Comparison of ENCODE assay signal across 18 cellular contexts in the genomic region with DNA sequence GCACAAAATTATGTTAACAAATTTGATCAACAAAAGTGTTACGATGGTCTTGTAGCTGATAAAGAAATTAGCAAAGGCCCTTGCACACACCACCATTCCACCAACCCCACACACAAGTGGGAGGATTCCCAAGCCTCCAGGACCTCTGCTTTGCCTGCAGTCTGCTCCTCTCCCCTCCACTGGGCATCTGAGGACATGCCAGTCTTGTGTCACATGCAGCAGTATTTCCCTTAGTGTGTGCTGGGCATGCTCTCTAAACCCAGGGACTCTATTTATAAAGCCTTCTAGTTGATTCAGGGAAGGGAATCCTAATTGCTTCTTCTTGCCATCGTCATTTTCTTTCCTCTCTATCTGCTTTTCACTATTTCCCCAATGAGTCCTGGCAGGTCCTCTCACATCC. TPM values are rescaled to one million over a fixed set of nuclear protein-coding genes. Genes with fewer than 3 reads are reported as not detected.
DNase-seq lines count a peak whose midpoint lies in the region; ATAC-seq and TF ChIP-seq lines count a peak whose summit lies in the region.
"Had no signal": no experiment of that assay in that cellular context is flagged by ENCODE, and none has a peak within 500 bp of the region (broad histone marks: within the 10 kb centered on the region; RNA-seq: fewer than 3 reads in every experiment).

No MANE protein-coding gene starts in this region.

- no peaks in the 10 kb centered on the region for H3K27me3 ChIP-seq in parathyroid adenoma (ENCODE audit: control insufficient read depth, insufficient read depth, low read length)
- H3K27me3 ChIP-seq: brain microvascular endothelial cell, thyroid gland had no signal

- H3K9me3 Mint-ChIP-seq in Calu3 (ENCODE audit: low read depth, unreplicated experiment) (no peaks in the 10 kb centered on the region), chondrocyte (ENCODE audit: low read depth) (no peaks in the 10 kb centered on the region)
- H3K9me3 Mint-ChIP-seq: activated naive CD8-positive, alpha-beta T cell treated with anti-CD3 and anti-CD28 coated beads, Interleukin-2, amount 10 ng/mL, durations not matched to agents 7 days and 5 days had no signal

- CTCF ChIA-PET in Calu3 (lab: Charles Lee) = interaction anchor here (0.7 kb wide), 1 partner anchor 28 kb away, joined by 4 read pairs; no protein-coding TSS in a partner anchor

- DNase-seq in Calu3 (no peak), MV-4-11 (lab: John Stamatoyannopoulos, UW) (peak; percentile 19), chondrocyte (ENCODE audit: low spot score) (no peak), occipital lobe (lab: John Stamatoyannopoulos, UW) (no peak)
- DNase-seq: activated naive CD8-positive, alpha-beta T cell treated with anti-CD3 and anti-CD28 coated beads, Interleukin-2, amount 10 ng/mL, durations not matched to agents 7 days and 5 days; brain microvascular endothelial cell; COR-L47; foreskin melanocyte; Karpas-422; kidney; NCI-H1092 treated with DMSO at 0.1 percent for 48 hours; NCI-H2081 treated with DMSO at 0.1 percent for 48 hours; NCI-H446 treated with DMSO at 0.1 percent for 48 hours; retina had no signal

- H3K36me3 Mint-ChIP-seq in Calu3 (ENCODE audit: insufficient read depth, unreplicated experiment) (peaks cover 51% of the 10 kb centered on the region), chondrocyte (ENCODE audit: low read depth) (peaks cover 13% of the 10 kb centered on the region)

- H3K4me2 ChIP-seq in parathyroid adenoma (ENCODE audit: low read length) = no peak overlapping the region

- no peaks in the 10 kb centered on the region for H3K27me3 Mint-ChIP-seq in Calu3 (ENCODE audit: unreplicated experiment)
- no peaks in the 10 kb centered on the region for H3K27me3 Mint-ChIP-seq in chondrocyte (ENCODE audit: low read depth)
- H3K27me3 Mint-ChIP-seq: activated naive CD8-positive, alpha-beta T cell treated with anti-CD3 and anti-CD28 coated beads, Interleukin-2, amount 10 ng/mL, durations not matched to agents 7 days and 5 days had no signal

- no peak overlapping the region for H3K4me3 Mint-ChIP-seq in Calu3 (ENCODE audit: low read depth, unreplicated experiment)
- H3K4me3 Mint-ChIP-seq in chondrocyte (ENCODE audit: unreplicated experiment) = no peak overlapping the region
- H3K4me3 Mint-ChIP-seq: activated naive CD8-positive, alpha-beta T cell treated with anti-CD3 and anti-CD28 coated beads, Interleukin-2, amount 10 ng/mL, durations not matched to agents 7 days and 5 days had no signal

- ATAC-seq in GM19452 (IDR thresholded peaks at IDR 0.05; ENCODE audit: unreplicated experiment) (no peak), HG03442 (IDR thresholded peaks at IDR 0.05; ENCODE audit: unreplicated experiment) (no peak)

- H3K4me1 Mint-ChIP-seq in Calu3 (ENCODE audit: low read depth, unreplicated experiment) (peaks cover 7% of the 10 kb centered on the region), chondrocyte (ENCODE audit: low read depth) (peaks cover 16% of the 10 kb centered on the region)

- H3K79me2 ChIP-seq in parathyroid adenoma = no peaks in the 10 kb centered on the region

- H3K9ac ChIP-seq in parathyroid adenoma = no peak overlapping the region

- no peaks in the 10 kb centered on the region for H3K9me3 ChIP-seq in parathyroid adenoma (ENCODE audit: control insufficient read depth, low read length)
- H3K9me3 ChIP-seq: thyroid gland had no signal

- H2AFZ ChIP-seq in parathyroid adenoma = peak overlapping the region; percentile 14

- no peak for TF ChIP-seq CTCF in Calu3 (IDR thresholded peaks at IDR 0.05; ENCODE audit: unreplicated experiment)
- no peak for TF ChIP-seq CTCF in chondrocyte (IDR thresholded peaks at IDR 0.05)
- no peak for TF ChIP-seq CTCF in parathyroid adenoma (IDR thresholded peaks at IDR 0.05)

- intact Hi-C loops in Calu3 (cut with micrococcal nuclease; ENCODE audit: unreplicated experiment) = no loop called here

- no TSS peak for BruUV-seq in Calu3 (replicated peaks; lab: Mats Ljungman, UMichigan)

- H3K27ac ChIP-seq in parathyroid adenoma = peak overlapping the region; percentile 88
- H3K27ac ChIP-seq: brain microvascular endothelial cell, thyroid gland had no signal

- H3K36me3 ChIP-seq in parathyroid adenoma (ENCODE audit: control insufficient read depth, insufficient read depth, low read length) = no peaks in the 10 kb centered on the region

- H3K27ac Mint-ChIP-seq in Calu3 (ENCODE audit: unreplicated experiment) (peak overlapping the region; percentile 41), chondrocyte (ENCODE audit: unreplicated experiment) (peak overlapping the region; percentile 35)
- H3K27ac Mint-ChIP-seq: activated naive CD8-positive, alpha-beta T cell treated with anti-CD3 and anti-CD28 coated beads, Interleukin-2, amount 10 ng/mL, durations not matched to agents 7 days and 5 days had no signal

- no peak overlapping the region for H3K4me3 ChIP-seq in parathyroid adenoma (ENCODE audit: low read depth, low read length)
- H3K4me3 ChIP-seq: thyroid gland had no signal

- H3K4me1 ChIP-seq in parathyroid adenoma = peaks cover 30% of the 10 kb centered on the region

RNA-seq across cellular contexts. Expression of a gene that starts 53.3 kb away (rescaled TPM):
- 11.8 and 13.6 TPM in 2 replicates for total RNA-seq in Calu3 (2022)
- 17.3 to 18.9 TPM (median 17.6 TPM) in 3 replicates for total RNA-seq in chondrocyte
- 10.0 TPM for total RNA-seq in occipital lobe
